In genomic region chr3:42019953-42020260, GRCh38 we compare ENCODE assay signal across 1 cellular context.
TF ChIP-seq lines count a peak whose summit lies in the region.

No MANE protein-coding gene starts in this region.

TF ChIP-seq in HepG2, 621 proteins besides CTCF, POLR2A, EP300 and RAD21:
- TF ChIP-seq SALL1 (CRISPR knock-in tag; IDR thresholded peaks at IDR 0.05) (0 out of 2 replicates have a peak, but pooled peaks have one; percentile 9), SOX6 (IDR thresholded peaks at IDR 0.05) (no peak), SOX6 (CRISPR knock-in tag; IDR thresholded peaks at IDR 0.05) (peak; percentile 4; the same call in 1 of the 2 replicates), ARNT (IDR thresholded peaks at IDR 0.05) (no peak), ZBTB38 (CRISPR knock-in tag; IDR thresholded peaks at IDR 0.05) (no peak)
- TF ChIP-seq, protein P1, sequence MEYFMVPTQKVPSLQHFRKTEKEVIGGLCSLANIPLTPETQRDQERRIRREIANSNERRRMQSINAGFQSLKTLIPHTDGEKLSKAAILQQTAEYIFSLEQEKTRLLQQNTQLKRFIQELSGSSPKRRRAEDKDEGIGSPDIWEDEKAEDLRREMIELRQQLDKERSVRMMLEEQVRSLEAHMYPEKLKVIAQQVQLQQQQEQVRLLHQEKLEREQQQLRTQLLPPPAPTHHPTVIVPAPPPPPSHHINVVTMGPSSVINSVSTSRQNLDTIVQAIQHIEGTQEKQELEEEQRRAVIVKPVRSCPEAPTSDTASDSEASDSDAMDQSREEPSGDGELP (IDR thresholded peaks at IDR 0.05; ENCODE audit: borderline replicate concordance, low read depth): peak; percentile 25; the same call in 1 of the 2 replicates
